ENCODE assay signal across 9 cellular contexts in genomic region chr20:19849341-19850189, GRCh38.
A peak's percentile ranks its signal among the peaks of the same experiment; 100 is the strongest.
DNase-seq lines count a peak whose midpoint lies in the region; ATAC-seq, FAIRE-seq and TF ChIP-seq lines count a peak whose summit lies in the region.
"Had no signal": no experiment of that assay in that cellular context is flagged by ENCODE, and none has a peak within 500 bp of the region (broad histone marks: within the 10 kb centered on the region; RNA-seq: fewer than 3 reads in every experiment).

No MANE protein-coding gene starts in this region.

- H3K9me3 ChIP-seq in psoas muscle, result no peaks in the 10 kb centered on the region

- intact Hi-C loops in psoas muscle (cut with DNase I), result no loop called here

- no peak for FAIRE-seq in D721Med (lab: Jason Lieb, UNC)

- no peak for ATAC-seq in psoas muscle
- ATAC-seq: activated CD8-positive, alpha-beta memory T cell treated with anti-CD3 and anti-CD28 coated beads, Interleukin-2, amount 10 ng/mL, durations not matched to agents 7 days and 5 days had no signal

- TF ChIP-seq CTCF in psoas muscle (IDR thresholded peaks at IDR 0.05), result no peak
- TF ChIP-seq CTCF in D721Med (IDR thresholded peaks at IDR 0.05; ENCODE audit: insufficient read depth, missing control alignments), result no peak

- DNase-seq in AG08396 (ENCODE audit: low spot score) (peak; percentile 23), caudate nucleus (lab: John Stamatoyannopoulos, UW) (peak in 36 of 61 donors; percentile 6 to 70 (median 44)), inferior parietal cortex (ENCODE audit: extremely low spot score) (peak; percentile 47), psoas muscle (no peak), D721Med (ENCODE audit: insufficient read length, low spot score) (no peak)
- DNase-seq in activated effector memory CD4-positive, alpha-beta T cell treated with Interleukin-2 at 50 U/mL for 16 hours, result no peak
- DNase-seq in activated T-cell treated with anti-CD3 and anti-CD28 coated beads, Interleukin-2, amount 50 U/mL, for 48 hours, result no peak
- DNase-seq in stimulated activated CD4-positive, alpha-beta T cell treated with anti-CD3 and anti-CD28 coated beads, Interleukin-1b, Interleukin-23, amount 100 ng/mL, for 48 hours, result no peak
- DNase-seq: activated CD8-positive, alpha-beta memory T cell treated with anti-CD3 and anti-CD28 coated beads, Interleukin-2, amount 10 ng/mL, durations not matched to agents 7 days and 5 days had no signal

- H3K27ac ChIP-seq in caudate nucleus (ENCODE audit: low read depth, low read length) (peak overlapping the region; percentile 95), psoas muscle (peak overlapping the region; percentile 50)

- H3K36me3 ChIP-seq in psoas muscle (ENCODE audit: insufficient read depth in 1 of 2, low read depth in 1 of 2), result no peaks in the 10 kb centered on the region

- peaks cover 16% of the 10 kb centered on the region for H3K4me1 ChIP-seq in psoas muscle

- WGBS in psoas muscle, 3 donors, result 43 to 52% (median 48%) methylated on average over 14 of the region's 14 CpGs

- H3K4me3 ChIP-seq in psoas muscle, result peak overlapping the region; percentile 11

- H3K27me3 ChIP-seq in psoas muscle (ENCODE audit: insufficient read depth in 3 of 3, low read length in 2 of 3), result no peaks in the 10 kb centered on the region

Comparison
In these comparisons a context has a peak if more than half of its experiments do, and no peak if none do; other contexts are left out.
1. DNase-seq: peak in AG08396 (single experiment), caudate nucleus (36 of 61) and inferior parietal cortex (single experiment); none in psoas muscle (0 of 2), activated effector memory CD4-positive, alpha-beta T cell treated with Interleukin-2 at 50 U/mL for 16 hours (single experiment), D721Med (single experiment), activated T-cell treated with anti-CD3 and anti-CD28 coated beads, Interleukin-2, amount 50 U/mL, for 48 hours (0 of 2) and stimulated activated CD4-positive, alpha-beta T cell treated with anti-CD3 and anti-CD28 coated beads, Interleukin-1b, Interleukin-23, amount 100 ng/mL, for 48 hours (single experiment).